27 cellular contexts compared by ENCODE assay signal in the genomic region with DNA sequence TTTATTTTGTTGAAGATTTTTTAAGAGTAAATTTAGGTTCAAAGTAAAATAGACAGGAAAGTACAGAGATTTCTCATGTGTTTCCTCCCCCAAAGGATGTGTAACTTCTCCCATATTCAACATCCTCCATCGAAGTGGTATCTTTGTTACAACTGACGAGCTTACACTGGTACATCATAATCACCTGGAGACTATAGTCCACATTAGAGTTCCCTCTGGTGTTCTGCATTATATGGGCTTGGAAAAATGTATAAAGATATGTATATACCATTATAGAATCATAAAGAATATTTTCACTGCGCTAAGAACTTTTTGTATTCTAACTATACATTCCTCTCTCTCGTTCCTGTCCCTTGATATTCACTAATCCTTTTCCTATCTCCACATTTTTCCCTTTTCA.
DNase-seq lines count a peak whose midpoint lies in the region; ATAC-seq and TF ChIP-seq lines count a peak whose summit lies in the region.
"Had no signal": no experiment of that assay in that cellular context is flagged by ENCODE, and none has a peak within 500 bp of the region (broad histone marks: within the 10 kb centered on the region; RNA-seq: fewer than 3 reads in every experiment).

No MANE protein-coding gene starts in this region.

- no peak overlapping the region for H3K27ac Mint-ChIP-seq in T-helper 17 cell
- no peak overlapping the region for H3K27ac Mint-ChIP-seq in T-helper 2 cell treated with Interferon-gamma antibody and Interleukin-4, amounts not matched to agents 5 μg/mL and 100 μg/mL, for 36 hours
- H3K27ac Mint-ChIP-seq: CD8-positive, alpha-beta T cell; H9; HFFc6; T-cell had no signal

- H3K4me3 Mint-ChIP-seq in T-helper 17 cell: no peak overlapping the region
- no peak overlapping the region for H3K4me3 Mint-ChIP-seq in T-helper 2 cell treated with Interferon-gamma antibody and Interleukin-4, amounts not matched to agents 5 μg/mL and 100 μg/mL, for 36 hours
- H3K4me3 Mint-ChIP-seq: CD8-positive, alpha-beta T cell; H9; HFFc6; T-cell had no signal

- DNase-seq in left ventricle myocardium inferior (no peak), cardiac septum (ENCODE audit: low spot score) (no peak), SK-MEL-5 (ENCODE audit: low read depth, low spot score) (peak; percentile 50), T-helper 17 cell (no peak)
- no peak for DNase-seq in T-helper 2 cell treated with Interferon-gamma antibody and Interleukin-4, amounts not matched to agents 5 μg/mL and 100 μg/mL, for 36 hours (ENCODE audit: low spot score)
- DNase-seq: AML-193; C1 segment of cervical spinal cord; Caco-2; CD8-positive, alpha-beta T cell; EL; GDM1; GM23248; H9; HFFc6; IMR-90; KG1; MG63; NCI-H1105 treated with DMSO at 0.1 percent for 48 hours; NCI-H2029 treated with DMSO at 0.1 percent for 48 hours; NCI-H2227 treated with DMSO at 0.1 percent for 48 hours; NCI-H510A treated with DMSO at 0.1 percent for 48 hours; Right ventricle myocardium superior; T-cell had no signal

- H3K4me1 Mint-ChIP-seq in T-helper 17 cell: no peaks in the 10 kb centered on the region
- no peaks in the 10 kb centered on the region for H3K4me1 Mint-ChIP-seq in T-helper 2 cell treated with Interferon-gamma antibody and Interleukin-4, amounts not matched to agents 5 μg/mL and 100 μg/mL, for 36 hours (ENCODE audit: low read depth)
- H3K4me1 Mint-ChIP-seq: H9, T-cell had no signal

- TF ChIP-seq CTCF in left ventricle myocardium inferior (IDR thresholded peaks at IDR 0.05; ENCODE audit: borderline replicate concordance) (peak; percentile 28), GM12873 (IDR thresholded peaks at IDR 0.05; ENCODE audit: insufficient read depth, low read depth, low read length, missing control alignments) (peak; percentile 31)

- no peak overlapping the region for H3K4me3 ChIP-seq in left ventricle myocardium inferior
- H3K4me3 ChIP-seq: A549, GM23248, MG63, SJSA1 had no signal

- H3K27ac ChIP-seq in left ventricle myocardium inferior (replicated peaks): no peak overlapping the region
- H3K27ac ChIP-seq: A549, GM23248, SJSA1 had no signal

- in situ Hi-C loops in SK-MEL-5 (cut with HindIII; ENCODE audit: low pct_unique_long_range_greater_than_20kb, low sequenced_read_pairs): no loop called here

- H3K9me3 ChIP-seq in left ventricle myocardium inferior (replicated peaks) (no peaks in the 10 kb centered on the region), T-helper 17 cell (ENCODE audit: control insufficient read depth, low read length, poor library complexity, severe bottlenecking) (peaks cover 2% of the 10 kb centered on the region)
- H3K9me3 ChIP-seq: A549, Caco-2, MG63, SJSA1 had no signal

- no peak for ATAC-seq in HG02981 (IDR thresholded peaks at IDR 0.05; ENCODE audit: unreplicated experiment)
- no peak for ATAC-seq in T-helper 17 cell
- ATAC-seq: A549; CD8-positive, alpha-beta T cell; T-cell had no signal

- no peaks in the 10 kb centered on the region for H3K36me3 Mint-ChIP-seq in T-helper 17 cell (ENCODE audit: low read depth)
- H3K36me3 Mint-ChIP-seq in T-helper 2 cell treated with Interferon-gamma antibody and Interleukin-4, amounts not matched to agents 5 μg/mL and 100 μg/mL, for 36 hours (ENCODE audit: low read depth): no peaks in the 10 kb centered on the region
- H3K36me3 Mint-ChIP-seq: CD8-positive, alpha-beta T cell; T-cell had no signal

- H3K9me3 Mint-ChIP-seq in T-helper 2 cell treated with Interferon-gamma antibody and Interleukin-4, amounts not matched to agents 5 μg/mL and 100 μg/mL, for 36 hours: peaks cover 4% of the 10 kb centered on the region
- H3K9me3 Mint-ChIP-seq: H9 had no signal

- H3K4me1 ChIP-seq in left ventricle myocardium inferior: no peaks in the 10 kb centered on the region
- H3K4me1 ChIP-seq: A549, Caco-2, SJSA1 had no signal

- H3K36me3 ChIP-seq in left ventricle myocardium inferior: no peaks in the 10 kb centered on the region
- H3K36me3 ChIP-seq: MG63, SJSA1 had no signal

- H3K27me3 ChIP-seq in left ventricle myocardium inferior (ENCODE audit: low read depth): no peaks in the 10 kb centered on the region
- H3K27me3 ChIP-seq: SJSA1 had no signal

- intact Hi-C loops in left ventricle myocardium inferior (cut with micrococcal nuclease) (no loop called here), cardiac septum (cut with DNase I) (no loop called here)

- no peaks in the 10 kb centered on the region for H3K27me3 Mint-ChIP-seq in T-helper 17 cell
- no peaks in the 10 kb centered on the region for H3K27me3 Mint-ChIP-seq in T-helper 2 cell treated with Interferon-gamma antibody and Interleukin-4, amounts not matched to agents 5 μg/mL and 100 μg/mL, for 36 hours (ENCODE audit: low read depth)
- H3K27me3 Mint-ChIP-seq: T-cell had no signal
